ENCODE assay signal across 1 cellular context in the genomic region with DNA sequence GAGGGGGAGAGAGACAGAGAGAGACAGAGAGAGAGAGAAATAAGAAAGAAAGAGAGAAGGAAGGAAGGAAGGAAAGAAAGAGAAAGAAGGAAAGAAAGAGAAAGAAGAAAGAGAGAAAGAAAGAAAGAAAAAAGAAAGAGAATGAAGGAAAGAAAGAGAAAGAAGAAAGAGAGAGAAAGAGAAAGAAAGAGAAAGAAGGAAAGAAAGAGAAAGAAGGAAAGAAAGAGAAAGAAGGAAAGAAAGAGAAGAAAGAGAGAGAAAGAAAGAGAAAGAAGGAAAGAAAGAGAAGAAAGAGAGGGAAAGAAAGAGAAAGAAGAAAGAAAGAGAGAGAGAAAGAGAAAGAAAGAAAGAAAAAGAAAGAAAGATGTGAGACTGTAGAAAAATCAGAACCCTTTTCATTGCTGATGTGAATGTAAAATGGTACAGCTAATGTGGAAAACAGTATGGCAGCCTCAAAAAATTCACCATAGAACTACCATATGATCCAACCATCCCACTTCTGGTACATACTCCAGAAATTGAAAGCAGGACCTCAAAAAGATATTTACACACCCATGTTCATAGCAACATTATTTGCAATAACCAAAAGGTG.
TF ChIP-seq lines count a peak whose summit lies in the region.

No MANE protein-coding gene starts in this region.

TF ChIP-seq in HEK293, 187 proteins besides CTCF, POLR2A, EP300 and RAD21 (continued from another document):
- TF ChIP-seq ZNF513 (tag by site-specific recombination; IDR thresholded peaks at IDR 0.05) (no peak), PRDM2 (tag by site-specific recombination; IDR thresholded peaks at IDR 0.05; ENCODE audit: borderline replicate concordance) (no peak), PRDM1 (tag by site-specific recombination; IDR thresholded peaks at IDR 0.05) (peak; percentile 72), ZNF830 (tag by site-specific recombination; IDR thresholded peaks at IDR 0.05; ENCODE audit: low read depth) (no peak), ZNF654 (tag by site-specific recombination; IDR thresholded peaks at IDR 0.05; ENCODE audit: low read depth) (no peak)
